1 cellular context compared by ENCODE assay signal in genomic region chr16:87375426-87376135, GRCh38.
TF ChIP-seq lines count a peak whose summit lies in the region.

No MANE protein-coding gene starts in this region.

TF ChIP-seq in H1, 55 proteins besides CTCF, POLR2A, EP300 and RAD21:
- TF ChIP-seq MAFK (IDR thresholded peaks at IDR 0.05; ENCODE audit: low read depth, low read length) (no peak), CBX8 (IDR thresholded peaks at IDR 0.05; ENCODE audit: borderline replicate concordance, low read depth, low read length) (no peak), KDM4A (IDR thresholded peaks at IDR 0.05; ENCODE audit: low read depth, low read length, severe bottlenecking) (no peak), NRF1 (IDR thresholded peaks at IDR 0.05; ENCODE audit: low read depth, low read length) (no peak), GTF2F1 (IDR thresholded peaks at IDR 0.05; ENCODE audit: borderline replicate concordance, low read depth, low read length) (no peak), KDM1A (IDR thresholded peaks at IDR 0.05; ENCODE audit: borderline replicate concordance, low read length) (no peak), SP4 (IDR thresholded peaks at IDR 0.05; ENCODE audit: low read length) (no peak), TAF1 (IDR thresholded peaks at IDR 0.05; ENCODE audit: low read depth, low read length) (no peak), TBP (IDR thresholded peaks at IDR 0.05; ENCODE audit: low read depth, low read length) (no peak), BRCA1 (IDR thresholded peaks at IDR 0.05; ENCODE audit: low read depth, low read length) (no peak), RBBP5 (IDR thresholded peaks at IDR 0.05; ENCODE audit: borderline replicate concordance, low read depth, low read length) (no peak), TCF12 (IDR thresholded peaks at IDR 0.05; ENCODE audit: low read depth, low read length) (no peak), BCL11A (IDR thresholded peaks at IDR 0.05; ENCODE audit: low read depth in 2 of 2, low read length in 2 of 2) (no peak), EGR1 (IDR thresholded peaks at IDR 0.05; ENCODE audit: borderline replicate concordance, low read depth, low read length) (no peak), SUZ12 (IDR thresholded peaks at IDR 0.05; ENCODE audit: low read length) (no peak)
